Comparison of ENCODE assay signal across 21 cellular contexts in the genomic region with DNA sequence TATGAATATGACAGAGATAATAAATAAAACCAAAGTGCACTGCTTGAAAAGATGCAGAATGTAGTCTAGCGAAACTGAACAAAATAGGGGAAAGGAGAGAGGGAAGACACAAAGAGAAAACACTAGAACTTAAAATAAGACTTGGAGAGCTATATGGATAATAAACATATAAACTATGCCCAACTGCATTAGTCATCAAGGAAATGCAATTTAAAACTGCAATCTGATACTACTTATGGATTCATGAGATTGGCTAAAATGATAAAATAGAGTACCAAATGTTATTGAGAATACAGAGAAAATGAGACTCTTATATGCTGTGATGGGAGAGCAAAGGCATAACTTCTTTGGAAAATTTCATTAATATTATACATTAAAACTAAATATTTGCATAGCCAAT.
"Had no signal": no experiment of that assay in that cellular context is flagged by ENCODE, and none has a peak within 500 bp of the region (broad histone marks: within the 10 kb centered on the region; RNA-seq: fewer than 3 reads in every experiment).

No MANE protein-coding gene starts in this region.

- DNase-seq: activated B cell treated with CpG ODN at 0.5 μM for 24 hours; activated CD8-positive, alpha-beta memory T cell treated with anti-CD3 and anti-CD28 coated beads, Interleukin-2, amount 10 ng/mL, durations not matched to agents 7 days and 5 days; activated CD8-positive, alpha-beta T cell treated with anti-CD3 and anti-CD28 coated beads, Interleukin-2, amount 10 ng/mL, durations not matched to agents 7 days and 5 days; activated naive CD8-positive, alpha-beta T cell treated with anti-CD3 and anti-CD28 coated beads, Interleukin-2, amount 50 U/mL, for 24 hours; activated T-cell treated with anti-CD3 and anti-CD28 coated beads, Interleukin-2, amount 50 U/mL, for 48 hours; dermis blood vessel endothelial cell; effector CD4-positive, alpha-beta T cell; esophagus squamous epithelium; islet precursor cell; left ventricle myocardium inferior; mesendoderm; natural killer cell; occipital lobe; psoas muscle; sigmoid colon; small intestine; stimulated activated CD4-positive, alpha-beta T cell treated with anti-CD3 and anti-CD28 coated beads, Interleukin-4, amount 100 ng/mL, for 24 hours; stomach; thyroid gland had no signal

- ATAC-seq: activated CD8-positive, alpha-beta memory T cell treated with anti-CD3 and anti-CD28 coated beads, Interleukin-2, amount 10 ng/mL, durations not matched to agents 7 days and 5 days; activated CD8-positive, alpha-beta T cell treated with anti-CD3 and anti-CD28 coated beads, Interleukin-2, amount 10 ng/mL, durations not matched to agents 7 days and 5 days; activated naive CD8-positive, alpha-beta T cell treated with anti-CD3 and anti-CD28 coated beads, Interleukin-2, amount 50 U/mL, for 24 hours; gastroesophageal sphincter; natural killer cell; psoas muscle; stimulated activated effector memory CD8-positive, alpha-beta T cell treated with anti-CD3 and anti-CD28 coated beads, Interleukin-12 subunit alpha, Interleukin-12 subunit beta, amount 100 ng/mL, for 72 hours had no signal
